Comparison of ENCODE assay signal across 8 cellular contexts in the genomic region with DNA sequence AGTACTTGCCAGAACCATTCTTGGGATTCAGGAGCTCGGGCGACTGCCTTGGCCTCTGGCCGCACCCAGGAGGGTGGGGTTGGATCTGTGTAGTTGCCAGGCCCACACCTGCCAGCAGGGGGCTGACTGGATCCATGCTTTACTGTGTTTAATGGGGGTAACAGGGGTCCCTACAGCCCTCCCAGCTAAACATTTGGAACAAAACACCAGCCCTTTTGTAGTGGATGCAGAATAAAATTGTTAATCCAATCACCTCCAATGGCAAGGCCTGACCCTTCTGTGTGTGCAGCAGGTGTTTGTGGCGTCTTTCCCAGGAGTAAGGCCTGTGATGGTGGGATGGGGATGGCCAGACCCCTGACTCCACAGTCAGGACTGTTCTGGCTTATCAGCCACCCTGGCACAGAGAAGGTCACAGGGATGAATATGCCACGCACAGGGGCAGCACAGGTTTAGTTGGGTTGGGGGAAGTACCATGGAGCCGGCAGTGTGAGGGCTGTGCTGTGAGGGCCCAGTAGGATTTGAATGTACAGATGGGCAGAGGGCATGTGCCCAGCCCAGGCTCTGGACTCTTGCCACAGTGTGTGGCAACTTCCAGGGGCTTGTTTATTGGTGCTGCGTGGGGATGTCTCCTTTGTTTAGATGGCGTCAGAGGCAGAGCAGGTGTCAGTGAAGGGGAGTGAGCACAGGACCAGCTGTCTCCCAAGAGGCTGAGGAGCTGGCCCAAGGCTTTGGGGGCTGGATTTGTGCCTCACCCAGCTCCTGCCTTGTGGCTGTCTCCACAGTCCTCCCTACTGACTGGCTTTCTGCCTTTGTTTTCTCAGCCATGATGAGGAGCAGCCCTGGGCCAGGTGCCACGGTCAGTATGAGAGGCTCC. TPM values are rescaled to one million over a fixed set of nuclear protein-coding genes. Genes with fewer than 3 reads are reported as not detected.
DNase-seq lines count a peak whose midpoint lies in the region; ATAC-seq and TF ChIP-seq lines count a peak whose summit lies in the region.

No MANE protein-coding gene starts in this region.

- H3K9me2 ChIP-seq in GM23338 (ENCODE audit: insufficient read depth): no peaks in the 10 kb centered on the region

- peak; percentile 74 to 83 for TF ChIP-seq CTCF in GM23338 (conservative IDR thresholded peaks at IDR 0.05; ENCODE audit: low read depth in 2 of 2)

- no peak overlapping the region for H3K4me3 ChIP-seq in GM23338
- H3K4me3 ChIP-seq in skeletal muscle tissue (ENCODE audit: low read length in 3 of 3): no peak overlapping the region

- H3K4me2 ChIP-seq in GM23338: no peak overlapping the region

- peaks cover 11% of the 10 kb centered on the region; the same call in 1 of the 2 replicates for H4K20me1 ChIP-seq in GM23338 (replicated peaks; ENCODE audit: insufficient read depth)

- DNase-seq in Ammon's horn (ENCODE audit: low spot score): peak; percentile 96
- DNase-seq in GM23338 (ENCODE audit: low spot score): peak; percentile 76
- peak; percentile 90 to 91 for DNase-seq in SHP77 (lab: John Stamatoyannopoulos, UW)
- DNase-seq in astrocyte of the hippocampus (ENCODE audit: low read depth, low spot score): peak; percentile 53
- DNase-seq in hypothalamus (lab: John Stamatoyannopoulos, UW): peak in 48 of 51 donors; percentile 33 to 92 (median 77)
- no peak for DNase-seq in mesenteric fat pad (ENCODE audit: low spot score)

- ATAC-seq in GM23338: peak; percentile 78
- no peak for ATAC-seq in GM21619 (IDR thresholded peaks at IDR 0.05; ENCODE audit: unreplicated experiment)

- no peaks in the 10 kb centered on the region for H3K9me3 Mint-ChIP-seq in GM23338

- H3K9ac ChIP-seq in skeletal muscle tissue (ENCODE audit: low read depth in 1 of 3, low read length in 3 of 3): peak overlapping the region in 2 of 3 donors; percentile 47 to 70

- H3K4me3 Mint-ChIP-seq in GM23338: no peak overlapping the region

- peaks cover 56% of the 10 kb centered on the region for H3K36me3 Mint-ChIP-seq in GM23338 (ENCODE audit: low read depth)

- no peak overlapping the region for H3K27ac ChIP-seq in GM23338 (ENCODE audit: low read depth)
- peak overlapping the region; percentile 82 for H3K27ac ChIP-seq in skeletal muscle tissue (ENCODE audit: low read depth, low read length)

- no peaks in the 10 kb centered on the region for H3K27me3 ChIP-seq in GM23338 (ENCODE audit: insufficient read depth)
- no peaks in the 10 kb centered on the region for H3K27me3 ChIP-seq in skeletal muscle tissue (ENCODE audit: control insufficient read depth in 3 of 3, insufficient read depth in 3 of 3, low read length in 3 of 3)

- H2AFZ ChIP-seq in GM23338: no peak overlapping the region

- peaks cover 26% of the 10 kb centered on the region for H3K27me3 Mint-ChIP-seq in GM23338 (ENCODE audit: insufficient read depth, low read depth, poor library complexity)

- H3K79me2 ChIP-seq in GM23338 (replicated peaks; ENCODE audit: insufficient read depth): no peaks in the 10 kb centered on the region

- peaks cover 6% of the 10 kb centered on the region; the same call in 2 of the 3 replicates for H3K4me1 Mint-ChIP-seq in GM23338

- H3F3A ChIP-seq in GM23338 (replicated peaks; ENCODE audit: low read depth): 0 out of 2 replicates have a peak, but pooled peaks cover 4% of the 10 kb centered on the region

- H3K27ac Mint-ChIP-seq in GM23338: no peak overlapping the region

- H3K36me3 ChIP-seq in GM23338 (ENCODE audit: insufficient read depth) (peaks cover 6% of the 10 kb centered on the region; the same call in 1 of the 2 replicates), skeletal muscle tissue (ENCODE audit: control insufficient read depth in 3 of 3, insufficient read depth in 3 of 3, low read length in 3 of 3) (peaks cover 63 to 65% (median 64%) of the 10 kb centered on the region in 3 donors)

- H3K4me1 ChIP-seq in GM23338 (ENCODE audit: insufficient read depth): no peaks in the 10 kb centered on the region
- H3K4me1 ChIP-seq in skeletal muscle tissue (ENCODE audit: control insufficient read depth in 3 of 3, insufficient read depth in 3 of 3, low read length in 3 of 3): peaks cover 20 to 50% (median 48%) of the 10 kb centered on the region in 3 donors

- H3K9me3 ChIP-seq in skeletal muscle tissue (ENCODE audit: control insufficient read depth in 3 of 3, low read length in 3 of 3): no peaks in the 10 kb centered on the region

TF ChIP-seq in GM23338, 12 proteins besides CTCF, POLR2A, EP300 and RAD21 (continues in another document):
- TF ChIP-seq STAT1 (IDR thresholded peaks at IDR 0.05; ENCODE audit: unreplicated experiment) (no peak), ZNF331 (CRISPR knock-in tag; IDR thresholded peaks at IDR 0.05; ENCODE audit: low read depth) (no peak), NANOG (IDR thresholded peaks at IDR 0.05; ENCODE audit: borderline replicate concordance) (no peak), EZH2 (IDR thresholded peaks at IDR 0.05; ENCODE audit: low read depth, unreplicated experiment) (no peak)
- TF ChIP-seq, protein P1, sequence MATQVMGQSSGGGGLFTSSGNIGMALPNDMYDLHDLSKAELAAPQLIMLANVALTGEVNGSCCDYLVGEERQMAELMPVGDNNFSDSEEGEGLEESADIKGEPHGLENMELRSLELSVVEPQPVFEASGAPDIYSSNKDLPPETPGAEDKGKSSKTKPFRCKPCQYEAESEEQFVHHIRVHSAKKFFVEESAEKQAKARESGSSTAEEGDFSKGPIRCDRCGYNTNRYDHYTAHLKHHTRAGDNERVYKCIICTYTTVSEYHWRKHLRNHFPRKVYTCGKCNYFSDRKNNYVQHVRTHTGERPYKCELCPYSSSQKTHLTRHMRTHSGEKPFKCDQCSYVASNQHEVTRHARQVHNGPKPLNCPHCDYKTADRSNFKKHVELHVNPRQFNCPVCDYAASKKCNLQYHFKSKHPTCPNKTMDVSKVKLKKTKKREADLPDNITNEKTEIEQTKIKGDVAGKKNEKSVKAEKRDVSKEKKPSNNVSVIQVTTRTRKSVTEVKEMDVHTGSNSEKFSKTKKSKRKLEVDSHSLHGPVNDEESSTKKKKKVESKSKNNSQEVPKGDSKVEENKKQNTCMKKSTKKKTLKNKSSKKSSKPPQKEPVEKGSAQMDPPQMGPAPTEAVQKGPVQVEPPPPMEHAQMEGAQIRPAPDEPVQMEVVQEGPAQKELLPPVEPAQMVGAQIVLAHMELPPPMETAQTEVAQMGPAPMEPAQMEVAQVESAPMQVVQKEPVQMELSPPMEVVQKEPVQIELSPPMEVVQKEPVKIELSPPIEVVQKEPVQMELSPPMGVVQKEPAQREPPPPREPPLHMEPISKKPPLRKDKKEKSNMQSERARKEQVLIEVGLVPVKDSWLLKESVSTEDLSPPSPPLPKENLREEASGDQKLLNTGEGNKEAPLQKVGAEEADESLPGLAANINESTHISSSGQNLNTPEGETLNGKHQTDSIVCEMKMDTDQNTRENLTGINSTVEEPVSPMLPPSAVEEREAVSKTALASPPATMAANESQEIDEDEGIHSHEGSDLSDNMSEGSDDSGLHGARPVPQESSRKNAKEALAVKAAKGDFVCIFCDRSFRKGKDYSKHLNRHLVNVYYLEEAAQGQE (IDR thresholded peaks at IDR 0.05; ENCODE audit: unreplicated experiment): no peak

RNA-seq across cellular contexts. Expression of gene SUN2, which starts 22.2 kb away (rescaled TPM):
- total RNA-seq in GM23338 (2014; rRNA removed; shearing (Covaris generic)): 12.6 and 17.6 TPM in 2 replicates
- polyA plus RNA-seq in GM23338 (2016; fragmentation: Nextera tagmentation; extraction: Ambion mirVana): 7.2 and 8.2 TPM in 2 replicates
- total RNA-seq in skeletal muscle tissue (40.2 TPM), mesenteric fat pad (286 TPM)

RNA-seq across cellular contexts. Expression of gene GTPBP1, which starts 27.8 kb away (rescaled TPM):
- 79.9 and 88.4 TPM in 2 replicates for total RNA-seq in GM23338 (2014; rRNA removed; shearing (Covaris generic))
- polyA plus RNA-seq in GM23338 (2016; fragmentation: Nextera tagmentation; extraction: Ambion mirVana): 27.2 and 31.0 TPM in 2 replicates
- total RNA-seq in skeletal muscle tissue: 19.3 TPM
- total RNA-seq in mesenteric fat pad: 40.4 TPM

RNA-seq across cellular contexts. Expression of gene JOSD1, which starts 32.8 kb away (rescaled TPM):
- 16.1 and 19.7 TPM in 2 replicates for total RNA-seq in GM23338 (2014; rRNA removed; shearing (Covaris generic))
- polyA plus RNA-seq in GM23338 (2016; fragmentation: Nextera tagmentation; extraction: Ambion mirVana): 4.6 and 5.5 TPM in 2 replicates
- total RNA-seq in skeletal muscle tissue (25.1 TPM), mesenteric fat pad (53.8 TPM)

RNA-seq across cellular contexts. Expression of gene TOMM22, which starts 51.8 kb away (rescaled TPM):
- total RNA-seq in GM23338 (2014; rRNA removed; shearing (Covaris generic)): 84.0 and 87.0 TPM in 2 replicates
- polyA plus RNA-seq in GM23338 (2016; fragmentation: Nextera tagmentation; extraction: Ambion mirVana): 125 and 131 TPM in 2 replicates
- total RNA-seq in skeletal muscle tissue (63.7 TPM), mesenteric fat pad (71.1 TPM)
